2 cellular contexts compared by ENCODE assay signal in the genomic region with DNA sequence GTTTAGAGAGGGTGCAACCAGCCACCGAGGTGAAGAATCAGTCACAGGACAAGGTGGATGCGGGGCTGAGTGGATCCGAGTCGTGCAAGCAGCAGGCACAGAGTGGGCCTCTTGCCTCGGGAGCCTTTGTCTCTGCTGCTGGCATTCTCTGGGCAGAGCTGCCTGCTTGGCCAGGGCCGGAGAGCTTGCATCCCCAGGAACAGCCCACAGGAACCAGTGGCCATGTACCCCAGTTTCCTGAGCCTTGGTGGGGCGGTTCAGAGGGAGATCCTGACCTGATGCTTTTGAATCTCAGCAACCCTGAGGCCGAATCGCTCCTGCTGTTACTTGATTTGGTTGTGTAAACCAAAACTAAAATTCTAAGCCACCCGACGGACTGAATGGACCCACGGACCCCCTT.
TF ChIP-seq lines count a peak whose summit lies in the region.

No MANE protein-coding gene starts in this region.

TF ChIP-seq in liver, 16 proteins besides CTCF, POLR2A, EP300 and RAD21:
- TF ChIP-seq, protein P1, sequence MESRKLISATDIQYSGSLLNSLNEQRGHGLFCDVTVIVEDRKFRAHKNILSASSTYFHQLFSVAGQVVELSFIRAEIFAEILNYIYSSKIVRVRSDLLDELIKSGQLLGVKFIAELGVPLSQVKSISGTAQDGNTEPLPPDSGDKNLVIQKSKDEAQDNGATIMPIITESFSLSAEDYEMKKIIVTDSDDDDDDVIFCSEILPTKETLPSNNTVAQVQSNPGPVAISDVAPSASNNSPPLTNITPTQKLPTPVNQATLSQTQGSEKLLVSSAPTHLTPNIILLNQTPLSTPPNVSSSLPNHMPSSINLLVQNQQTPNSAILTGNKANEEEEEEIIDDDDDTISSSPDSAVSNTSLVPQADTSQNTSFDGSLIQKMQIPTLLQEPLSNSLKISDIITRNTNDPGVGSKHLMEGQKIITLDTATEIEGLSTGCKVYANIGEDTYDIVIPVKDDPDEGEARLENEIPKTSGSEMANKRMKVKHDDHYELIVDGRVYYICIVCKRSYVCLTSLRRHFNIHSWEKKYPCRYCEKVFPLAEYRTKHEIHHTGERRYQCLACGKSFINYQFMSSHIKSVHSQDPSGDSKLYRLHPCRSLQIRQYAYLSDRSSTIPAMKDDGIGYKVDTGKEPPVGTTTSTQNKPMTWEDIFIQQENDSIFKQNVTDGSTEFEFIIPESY (IDR thresholded peaks at IDR 0.05) = no peak
- TF ChIP-seq FOXA2 (IDR thresholded peaks at IDR 0.05) = no peak
- TF ChIP-seq, protein P2, sequence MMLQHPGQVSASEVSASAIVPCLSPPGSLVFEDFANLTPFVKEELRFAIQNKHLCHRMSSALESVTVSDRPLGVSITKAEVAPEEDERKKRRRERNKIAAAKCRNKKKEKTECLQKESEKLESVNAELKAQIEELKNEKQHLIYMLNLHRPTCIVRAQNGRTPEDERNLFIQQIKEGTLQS (IDR thresholded peaks at IDR 0.05) = no peak
- TF ChIP-seq HNF4A (conservative IDR thresholded peaks at IDR 0.05) = no peak
- TF ChIP-seq YY1 (IDR thresholded peaks at IDR 0.05) = no peak
- no peak for TF ChIP-seq GABPA (IDR thresholded peaks at IDR 0.05 in 1 of 2, conservative IDR thresholded peaks at IDR 0.05 in 1 of 2)
- no peak for TF ChIP-seq RXRA (IDR thresholded peaks at IDR 0.05)
- no peak for TF ChIP-seq EGR1 (IDR thresholded peaks at IDR 0.05; ENCODE audit: low read depth in 2 of 2)

TF ChIP-seq in HepG2, 621 proteins besides CTCF, POLR2A, EP300 and RAD21:
- TF ChIP-seq IRF2 (CRISPR knock-in tag; IDR thresholded peaks at IDR 0.05) (no peak), CREB1 (IDR thresholded peaks at IDR 0.05) (no peak), CREB1 (CRISPR knock-in tag; IDR thresholded peaks at IDR 0.05) (no peak), ZNF441 (CRISPR knock-in tag; IDR thresholded peaks at IDR 0.05; ENCODE audit: borderline replicate concordance) (no peak), ZKSCAN1 (IDR thresholded peaks at IDR 0.05; ENCODE audit: low read length) (no peak)
- TF ChIP-seq, protein P3, sequence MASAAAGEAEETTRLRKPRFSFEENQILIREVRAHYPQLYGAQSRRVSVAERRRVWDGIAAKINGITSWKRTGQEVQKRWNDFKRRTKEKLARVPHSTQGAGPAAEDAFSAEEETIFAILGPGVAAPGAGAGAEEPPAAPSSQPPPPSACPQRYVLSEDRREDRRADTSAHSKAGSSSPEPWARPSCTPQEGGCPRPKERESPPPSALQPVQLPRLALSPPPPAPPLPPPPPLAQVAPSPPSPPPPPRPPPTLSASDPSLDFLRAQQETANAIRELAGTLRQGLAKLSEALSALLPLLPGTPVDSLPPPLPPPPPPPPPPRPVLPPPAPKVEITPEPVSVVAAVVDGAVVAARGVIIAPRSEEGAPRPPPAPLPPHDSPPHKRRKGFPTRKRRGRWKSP (CRISPR knock-in tag; IDR thresholded peaks at IDR 0.05) = no peak
